In genomic region chr22:30191049-30191701, GRCh38 we compare ENCODE assay signal across 20 cellular contexts. TPM values are rescaled to one million over a fixed set of nuclear protein-coding genes. Genes with fewer than 3 reads are reported as not detected.
A peak's percentile ranks its signal among the peaks of the same experiment; 100 is the strongest.
DNase-seq lines count a peak whose midpoint lies in the region; ATAC-seq, FAIRE-seq and TF ChIP-seq lines count a peak whose summit lies in the region.
"Had no signal": no experiment of that assay in that cellular context is flagged by ENCODE, and none has a peak within 500 bp of the region (broad histone marks: within the 10 kb centered on the region; RNA-seq: fewer than 3 reads in every experiment).

No MANE protein-coding gene starts in this region.

- H3K4me3 Mint-ChIP-seq in activated naive CD4-positive, alpha-beta T cell treated with anti-CD3 and anti-CD28 coated beads, Interleukin-2, amount 10 ng/mL, durations not matched to agents 7 days and 5 days: peak overlapping the region; percentile 10
- H3K4me3 Mint-ChIP-seq: CD8-positive, alpha-beta T cell; stimulated activated effector memory CD8-positive, alpha-beta T cell treated with anti-CD3 and anti-CD28 coated beads, Interleukin-12 subunit alpha, Interleukin-12 subunit beta, amount 100 ng/mL, for 72 hours had no signal

- CTCF ChIA-PET in activated naive CD4-positive, alpha-beta T cell treated with anti-CD3 and anti-CD28 coated beads, Interleukin-2, amount 10 ng/mL, durations not matched to agents 7 days and 5 days (lab: Charles Lee): interaction anchor here (0.7 to 3.3 kb wide), 11 partner anchors 9 to 83 kb away, joined by 3 to 7 read pairs (median 4); no protein-coding TSS in a partner anchor

- TF ChIP-seq CTCF in fibroblast of the aortic adventitia (IDR thresholded peaks at IDR 0.05; ENCODE audit: insufficient read depth, low read length): no peak

- ATAC-seq in HG03469 (IDR thresholded peaks at IDR 0.05; ENCODE audit: unreplicated experiment): no peak
- no peak for ATAC-seq in GM18870 (IDR thresholded peaks at IDR 0.05; ENCODE audit: unreplicated experiment)
- ATAC-seq: CD8-positive, alpha-beta T cell; gastrocnemius medialis; left lobe of liver; stimulated activated effector memory CD8-positive, alpha-beta T cell treated with anti-CD3 and anti-CD28 coated beads, Interleukin-12 subunit alpha, Interleukin-12 subunit beta, amount 100 ng/mL, for 72 hours had no signal

- peak overlapping the region; percentile 88 for H3K27ac Mint-ChIP-seq in activated naive CD4-positive, alpha-beta T cell treated with anti-CD3 and anti-CD28 coated beads, Interleukin-2, amount 10 ng/mL, durations not matched to agents 7 days and 5 days
- H3K27ac Mint-ChIP-seq: CD8-positive, alpha-beta T cell had no signal

- DNase-seq in activated naive CD4-positive, alpha-beta T cell treated with anti-CD3 and anti-CD28 coated beads, Interleukin-2, amount 10 ng/mL, durations not matched to agents 7 days and 5 days: no peak
- no peak for DNase-seq in activated naive CD4-positive, alpha-beta T cell (lab: John Stamatoyannopoulos, UW)
- DNase-seq in RCC 7860 (ENCODE audit: low spot score) (peak; percentile 41), fibroblast of the aortic adventitia (ENCODE audit: low read depth) (peak; percentile 33), NCI-H510A treated with DMSO at 0.1 percent for 48 hours (lab: John Stamatoyannopoulos, UW) (no peak)
- DNase-seq: activated CD4-positive, alpha-beta T cell treated with anti-CD3 and anti-CD28 coated beads, Interleukin-2, amount 50 U/mL, for 48 hours; CD8-positive, alpha-beta T cell; effector CD4-positive, alpha-beta T cell; gastrocnemius medialis; KG1; NCI-H1105; NCI-H2081; NCI-H524 treated with DMSO at 0.1 percent for 48 hours; retina had no signal

- H3K4me1 Mint-ChIP-seq in activated naive CD4-positive, alpha-beta T cell treated with anti-CD3 and anti-CD28 coated beads, Interleukin-2, amount 10 ng/mL, durations not matched to agents 7 days and 5 days: peaks cover 95% of the 10 kb centered on the region

- H3K36me3 Mint-ChIP-seq in activated naive CD4-positive, alpha-beta T cell treated with anti-CD3 and anti-CD28 coated beads, Interleukin-2, amount 10 ng/mL, durations not matched to agents 7 days and 5 days: peaks cover 14% of the 10 kb centered on the region
- H3K36me3 Mint-ChIP-seq: CD8-positive, alpha-beta T cell; stimulated activated effector memory CD8-positive, alpha-beta T cell treated with anti-CD3 and anti-CD28 coated beads, Interleukin-12 subunit alpha, Interleukin-12 subunit beta, amount 100 ng/mL, for 72 hours had no signal

- H3K27me3 ChIP-seq in skeletal muscle satellite cell (ENCODE audit: control insufficient read depth, insufficient read depth, low read length): no peaks in the 10 kb centered on the region
- H3K27me3 ChIP-seq: ascending aorta had no signal

- peaks cover 55% of the 10 kb centered on the region for H3K4me1 ChIP-seq in skeletal muscle satellite cell (ENCODE audit: control insufficient read depth, insufficient read depth, low read length)

- no peak overlapping the region for H3K4me2 ChIP-seq in skeletal muscle satellite cell (ENCODE audit: low read length)

- FAIRE-seq in RCC 7860 (lab: Jason Lieb, UNC): no peak

- H3K4me3 ChIP-seq in fibroblast of the aortic adventitia (ENCODE audit: low read depth, low read length) (no peak overlapping the region), skeletal muscle satellite cell (ENCODE audit: low read length) (no peak overlapping the region)
- H3K4me3 ChIP-seq: ascending aorta, gastrocnemius medialis had no signal

- peaks cover 7% of the 10 kb centered on the region for H3K9me3 Mint-ChIP-seq in activated naive CD4-positive, alpha-beta T cell treated with anti-CD3 and anti-CD28 coated beads, Interleukin-2, amount 10 ng/mL, durations not matched to agents 7 days and 5 days
- H3K9me3 Mint-ChIP-seq: CD8-positive, alpha-beta T cell; stimulated activated effector memory CD8-positive, alpha-beta T cell treated with anti-CD3 and anti-CD28 coated beads, Interleukin-12 subunit alpha, Interleukin-12 subunit beta, amount 100 ng/mL, for 72 hours had no signal

- no peaks in the 10 kb centered on the region for H3K9me3 ChIP-seq in skeletal muscle satellite cell (replicated peaks; ENCODE audit: low read length)
- H3K9me3 ChIP-seq: ascending aorta, gastrocnemius medialis had no signal

- H3K9ac ChIP-seq in skeletal muscle satellite cell (ENCODE audit: low read depth, low read length): peak overlapping the region; percentile 37

- no peaks in the 10 kb centered on the region for H3K36me3 ChIP-seq in skeletal muscle satellite cell (ENCODE audit: insufficient read depth, low read length)
- H3K36me3 ChIP-seq: ascending aorta, gastrocnemius medialis had no signal

- no peaks in the 10 kb centered on the region for H3K27me3 Mint-ChIP-seq in activated naive CD4-positive, alpha-beta T cell treated with anti-CD3 and anti-CD28 coated beads, Interleukin-2, amount 10 ng/mL, durations not matched to agents 7 days and 5 days

RNA-seq across cellular contexts. Expression of gene LIF, which starts 55.4 kb away (rescaled TPM):
- total RNA-seq in fibroblast of the aortic adventitia (ENCODE audit: low replicate concordance): 0.57 and 6.2 TPM in 2 replicates
- 13.2 and 25.1 TPM in 2 replicates for total RNA-seq in skeletal muscle satellite cell (2012; rRNA removed)
- total RNA-seq: ascending aorta, gastrocnemius medialis had no signal

Comparison
In these comparisons a context has a peak if more than half of its experiments do, and no peak if none do; other contexts are left out.
1. DNase-seq: peak in RCC 7860 (single experiment) and fibroblast of the aortic adventitia (single experiment); none in activated naive CD4-positive, alpha-beta T cell treated with anti-CD3 and anti-CD28 coated beads, Interleukin-2, amount 10 ng/mL, durations not matched to agents 7 days and 5 days (single experiment), activated naive CD4-positive, alpha-beta T cell (0 of 4) and NCI-H510A treated with DMSO at 0.1 percent for 48 hours (single experiment).